ENCODE assay signal across 1 cellular context in the genomic region with DNA sequence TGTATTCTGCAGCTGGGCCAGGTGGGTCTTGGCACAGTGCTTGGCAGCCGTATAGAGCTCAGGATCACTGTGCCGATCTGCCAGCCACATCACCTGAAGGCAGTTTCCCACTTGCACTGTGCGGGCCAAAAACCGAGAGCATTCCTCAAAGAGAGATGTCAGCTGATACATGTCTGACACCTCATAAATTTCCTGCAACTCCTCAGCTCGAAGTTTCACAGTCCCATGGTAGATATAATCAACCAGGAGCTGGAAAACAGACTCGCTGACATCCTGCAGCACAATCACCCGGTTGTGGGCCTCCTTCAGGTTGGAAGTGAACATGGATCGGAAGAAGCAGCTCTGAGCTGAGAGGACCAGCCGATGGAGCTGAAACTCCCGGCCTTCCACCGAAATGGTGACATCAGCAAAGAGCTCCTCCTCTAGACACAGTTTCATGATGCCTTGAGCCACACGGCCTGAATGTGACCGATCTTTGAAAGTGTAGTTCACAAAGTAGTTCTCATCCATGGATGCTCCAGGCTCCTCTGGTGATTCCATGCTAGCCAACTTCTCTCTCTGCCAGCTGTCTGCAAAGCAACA.
TF ChIP-seq lines count a peak whose summit lies in the region.

No MANE protein-coding gene starts in this region.

TF ChIP-seq in K562, 482 proteins besides CTCF, POLR2A, EP300 and RAD21:
- TF ChIP-seq ELF2 (CRISPR knock-in tag; IDR thresholded peaks at IDR 0.05) (no peak), MEIS2 (IDR thresholded peaks at IDR 0.05; ENCODE audit: partially characterized antibody) (peak; percentile 95), ZSCAN32 (CRISPR knock-in tag; IDR thresholded peaks at IDR 0.05) (no peak), ZNF79 (CRISPR knock-in tag; IDR thresholded peaks at IDR 0.05; ENCODE audit: low read depth) (no peak), SRSF7 (optimal IDR thresholded peaks at IDR 0.05; ENCODE audit: low read depth, low read length) (no peak), PHB (CRISPR knock-in tag; IDR thresholded peaks at IDR 0.05) (no peak), ZNF778 (CRISPR knock-in tag; IDR thresholded peaks at IDR 0.05) (no peak), ZNF165 (CRISPR knock-in tag; IDR thresholded peaks at IDR 0.05; ENCODE audit: borderline replicate concordance) (no peak), ZNF175 (CRISPR knock-in tag; IDR thresholded peaks at IDR 0.05; ENCODE audit: low read depth) (no peak), SMARCE1 (IDR thresholded peaks at IDR 0.05) (no peak), ATF1 (CRISPR knock-in tag; IDR thresholded peaks at IDR 0.05) (no peak), ATF1 (tag; IDR thresholded peaks at IDR 0.05) (peak; percentile 18; the same call in 1 of the 2 replicates), CSDE1 (IDR thresholded peaks at IDR 0.05) (no peak), ILK (tag; IDR thresholded peaks at IDR 0.05; ENCODE audit: borderline replicate concordance, low read depth) (no peak), DACH1 (IDR thresholded peaks at IDR 0.05; ENCODE audit: partially characterized antibody) (peak; percentile 28), TBP (optimal IDR thresholded peaks at IDR 0.05; ENCODE audit: low read depth, low read length) (no peak), ZNF324 (CRISPR knock-in tag; IDR thresholded peaks at IDR 0.05) (no peak), SPI1 (IDR thresholded peaks at IDR 0.05; ENCODE audit: borderline replicate concordance, low read depth, low read length) (no peak), GTF2A2 (tag; IDR thresholded peaks at IDR 0.05) (no peak), CBX5 (IDR thresholded peaks at IDR 0.05; ENCODE audit: borderline replicate concordance, low read depth) (no peak), PHF21A (IDR thresholded peaks at IDR 0.05; ENCODE audit: borderline replicate concordance, low read depth) (no peak), SOX6 (IDR thresholded peaks at IDR 0.05) (no peak), ETV5 (CRISPR knock-in tag; IDR thresholded peaks at IDR 0.05; ENCODE audit: low read depth) (0 out of 2 replicates have a peak, but pooled peaks have one; percentile 24), CBFA2T3 (IDR thresholded peaks at IDR 0.05) (no peak), KDM5B (IDR thresholded peaks at IDR 0.05; ENCODE audit: insufficient replicate concordance, low read depth, low read length) (no peak), CHCHD3 (CRISPR knock-in tag; IDR thresholded peaks at IDR 0.05) (no peak), CTBP1 (IDR thresholded peaks at IDR 0.05; ENCODE audit: borderline replicate concordance) (peak; percentile 56)
- TF ChIP-seq, protein P1, sequence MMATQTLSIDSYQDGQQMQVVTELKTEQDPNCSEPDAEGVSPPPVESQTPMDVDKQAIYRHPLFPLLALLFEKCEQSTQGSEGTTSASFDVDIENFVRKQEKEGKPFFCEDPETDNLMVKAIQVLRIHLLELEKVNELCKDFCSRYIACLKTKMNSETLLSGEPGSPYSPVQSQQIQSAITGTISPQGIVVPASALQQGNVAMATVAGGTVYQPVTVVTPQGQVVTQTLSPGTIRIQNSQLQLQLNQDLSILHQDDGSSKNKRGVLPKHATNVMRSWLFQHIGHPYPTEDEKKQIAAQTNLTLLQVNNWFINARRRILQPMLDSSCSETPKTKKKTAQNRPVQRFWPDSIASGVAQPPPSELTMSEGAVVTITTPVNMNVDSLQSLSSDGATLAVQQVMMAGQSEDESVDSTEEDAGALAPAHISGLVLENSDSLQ (IDR thresholded peaks at IDR 0.05), result peak; percentile 76
- TF ChIP-seq, protein P2, sequence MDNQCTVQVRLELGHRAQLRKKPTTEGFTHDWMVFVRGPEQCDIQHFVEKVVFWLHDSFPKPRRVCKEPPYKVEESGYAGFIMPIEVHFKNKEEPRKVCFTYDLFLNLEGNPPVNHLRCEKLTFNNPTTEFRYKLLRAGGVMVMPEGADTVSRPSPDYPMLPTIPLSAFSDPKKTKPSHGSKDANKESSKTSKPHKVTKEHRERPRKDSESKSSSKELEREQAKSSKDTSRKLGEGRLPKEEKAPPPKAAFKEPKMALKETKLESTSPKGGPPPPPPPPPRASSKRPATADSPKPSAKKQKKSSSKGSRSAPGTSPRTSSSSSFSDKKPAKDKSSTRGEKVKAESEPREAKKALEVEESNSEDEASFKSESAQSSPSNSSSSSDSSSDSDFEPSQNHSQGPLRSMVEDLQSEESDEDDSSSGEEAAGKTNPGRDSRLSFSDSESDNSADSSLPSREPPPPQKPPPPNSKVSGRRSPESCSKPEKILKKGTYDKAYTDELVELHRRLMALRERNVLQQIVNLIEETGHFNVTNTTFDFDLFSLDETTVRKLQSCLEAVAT (IDR thresholded peaks at IDR 0.05), result no peak
- TF ChIP-seq, protein P3, sequence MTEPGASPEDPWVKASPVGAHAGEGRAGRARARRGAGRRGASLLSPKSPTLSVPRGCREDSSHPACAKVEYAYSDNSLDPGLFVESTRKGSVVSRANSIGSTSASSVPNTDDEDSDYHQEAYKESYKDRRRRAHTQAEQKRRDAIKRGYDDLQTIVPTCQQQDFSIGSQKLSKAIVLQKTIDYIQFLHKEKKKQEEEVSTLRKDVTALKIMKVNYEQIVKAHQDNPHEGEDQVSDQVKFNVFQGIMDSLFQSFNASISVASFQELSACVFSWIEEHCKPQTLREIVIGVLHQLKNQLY (CRISPR knock-in tag; conservative IDR thresholded peaks at IDR 0.05), result no peak
- TF ChIP-seq, protein P4, sequence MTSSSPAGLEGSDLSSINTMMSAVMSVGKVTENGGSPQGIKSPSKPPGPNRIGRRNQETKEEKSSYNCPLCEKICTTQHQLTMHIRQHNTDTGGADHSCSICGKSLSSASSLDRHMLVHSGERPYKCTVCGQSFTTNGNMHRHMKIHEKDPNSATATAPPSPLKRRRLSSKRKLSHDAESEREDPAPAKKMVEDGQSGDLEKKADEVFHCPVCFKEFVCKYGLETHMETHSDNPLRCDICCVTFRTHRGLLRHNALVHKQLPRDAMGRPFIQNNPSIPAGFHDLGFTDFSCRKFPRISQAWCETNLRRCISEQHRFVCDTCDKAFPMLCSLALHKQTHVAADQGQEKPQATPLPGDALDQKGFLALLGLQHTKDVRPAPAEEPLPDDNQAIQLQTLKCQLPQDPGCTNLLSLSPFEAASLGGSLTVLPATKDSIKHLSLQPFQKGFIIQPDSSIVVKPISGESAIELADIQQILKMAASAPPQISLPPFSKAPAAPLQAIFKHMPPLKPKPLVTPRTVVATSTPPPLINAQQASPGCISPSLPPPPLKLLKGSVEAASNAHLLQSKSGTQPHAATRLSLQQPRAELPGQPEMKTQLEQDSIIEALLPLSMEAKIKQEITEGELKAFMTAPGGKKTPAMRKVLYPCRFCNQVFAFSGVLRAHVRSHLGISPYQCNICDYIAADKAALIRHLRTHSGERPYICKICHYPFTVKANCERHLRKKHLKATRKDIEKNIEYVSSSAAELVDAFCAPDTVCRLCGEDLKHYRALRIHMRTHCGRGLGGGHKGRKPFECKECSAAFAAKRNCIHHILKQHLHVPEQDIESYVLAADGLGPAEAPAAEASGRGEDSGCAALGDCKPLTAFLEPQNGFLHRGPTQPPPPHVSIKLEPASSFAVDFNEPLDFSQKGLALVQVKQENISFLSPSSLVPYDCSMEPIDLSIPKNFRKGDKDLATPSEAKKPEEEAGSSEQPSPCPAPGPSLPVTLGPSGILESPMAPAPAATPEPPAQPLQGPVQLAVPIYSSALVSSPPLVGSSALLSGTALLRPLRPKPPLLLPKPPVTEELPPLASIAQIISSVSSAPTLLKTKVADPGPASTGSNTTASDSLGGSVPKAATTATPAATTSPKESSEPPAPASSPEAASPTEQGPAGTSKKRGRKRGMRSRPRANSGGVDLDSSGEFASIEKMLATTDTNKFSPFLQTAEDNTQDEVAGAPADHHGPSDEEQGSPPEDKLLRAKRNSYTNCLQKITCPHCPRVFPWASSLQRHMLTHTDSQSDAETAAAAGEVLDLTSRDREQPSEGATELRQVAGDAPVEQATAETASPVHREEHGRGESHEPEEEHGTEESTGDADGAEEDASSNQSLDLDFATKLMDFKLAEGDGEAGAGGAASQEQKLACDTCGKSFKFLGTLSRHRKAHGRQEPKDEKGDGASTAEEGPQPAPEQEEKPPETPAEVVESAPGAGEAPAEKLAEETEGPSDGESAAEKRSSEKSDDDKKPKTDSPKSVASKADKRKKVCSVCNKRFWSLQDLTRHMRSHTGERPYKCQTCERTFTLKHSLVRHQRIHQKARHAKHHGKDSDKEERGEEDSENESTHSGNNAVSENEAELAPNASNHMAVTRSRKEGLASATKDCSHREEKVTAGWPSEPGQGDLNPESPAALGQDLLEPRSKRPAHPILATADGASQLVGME (CRISPR knock-in tag; IDR thresholded peaks at IDR 0.05), result no peak
- TF ChIP-seq, protein P5, sequence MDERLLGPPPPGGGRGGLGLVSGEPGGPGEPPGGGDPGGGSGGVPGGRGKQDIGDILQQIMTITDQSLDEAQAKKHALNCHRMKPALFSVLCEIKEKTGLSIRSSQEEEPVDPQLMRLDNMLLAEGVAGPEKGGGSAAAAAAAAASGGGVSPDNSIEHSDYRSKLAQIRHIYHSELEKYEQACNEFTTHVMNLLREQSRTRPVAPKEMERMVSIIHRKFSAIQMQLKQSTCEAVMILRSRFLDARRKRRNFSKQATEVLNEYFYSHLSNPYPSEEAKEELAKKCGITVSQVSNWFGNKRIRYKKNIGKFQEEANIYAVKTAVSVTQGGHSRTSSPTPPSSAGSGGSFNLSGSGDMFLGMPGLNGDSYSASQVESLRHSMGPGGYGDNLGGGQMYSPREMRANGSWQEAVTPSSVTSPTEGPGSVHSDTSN (CRISPR knock-in tag; IDR thresholded peaks at IDR 0.05; ENCODE audit: low read depth), result no peak
- TF ChIP-seq, protein P5 (tag; conservative IDR thresholded peaks at IDR 0.05; ENCODE audit: low read depth), result peak; percentile 93
- TF ChIP-seq, protein P6, sequence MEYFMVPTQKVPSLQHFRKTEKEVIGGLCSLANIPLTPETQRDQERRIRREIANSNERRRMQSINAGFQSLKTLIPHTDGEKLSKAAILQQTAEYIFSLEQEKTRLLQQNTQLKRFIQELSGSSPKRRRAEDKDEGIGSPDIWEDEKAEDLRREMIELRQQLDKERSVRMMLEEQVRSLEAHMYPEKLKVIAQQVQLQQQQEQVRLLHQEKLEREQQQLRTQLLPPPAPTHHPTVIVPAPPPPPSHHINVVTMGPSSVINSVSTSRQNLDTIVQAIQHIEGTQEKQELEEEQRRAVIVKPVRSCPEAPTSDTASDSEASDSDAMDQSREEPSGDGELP (CRISPR knock-in tag; IDR thresholded peaks at IDR 0.05; ENCODE audit: borderline replicate concordance), result peak; percentile 62
- TF ChIP-seq, protein P7, sequence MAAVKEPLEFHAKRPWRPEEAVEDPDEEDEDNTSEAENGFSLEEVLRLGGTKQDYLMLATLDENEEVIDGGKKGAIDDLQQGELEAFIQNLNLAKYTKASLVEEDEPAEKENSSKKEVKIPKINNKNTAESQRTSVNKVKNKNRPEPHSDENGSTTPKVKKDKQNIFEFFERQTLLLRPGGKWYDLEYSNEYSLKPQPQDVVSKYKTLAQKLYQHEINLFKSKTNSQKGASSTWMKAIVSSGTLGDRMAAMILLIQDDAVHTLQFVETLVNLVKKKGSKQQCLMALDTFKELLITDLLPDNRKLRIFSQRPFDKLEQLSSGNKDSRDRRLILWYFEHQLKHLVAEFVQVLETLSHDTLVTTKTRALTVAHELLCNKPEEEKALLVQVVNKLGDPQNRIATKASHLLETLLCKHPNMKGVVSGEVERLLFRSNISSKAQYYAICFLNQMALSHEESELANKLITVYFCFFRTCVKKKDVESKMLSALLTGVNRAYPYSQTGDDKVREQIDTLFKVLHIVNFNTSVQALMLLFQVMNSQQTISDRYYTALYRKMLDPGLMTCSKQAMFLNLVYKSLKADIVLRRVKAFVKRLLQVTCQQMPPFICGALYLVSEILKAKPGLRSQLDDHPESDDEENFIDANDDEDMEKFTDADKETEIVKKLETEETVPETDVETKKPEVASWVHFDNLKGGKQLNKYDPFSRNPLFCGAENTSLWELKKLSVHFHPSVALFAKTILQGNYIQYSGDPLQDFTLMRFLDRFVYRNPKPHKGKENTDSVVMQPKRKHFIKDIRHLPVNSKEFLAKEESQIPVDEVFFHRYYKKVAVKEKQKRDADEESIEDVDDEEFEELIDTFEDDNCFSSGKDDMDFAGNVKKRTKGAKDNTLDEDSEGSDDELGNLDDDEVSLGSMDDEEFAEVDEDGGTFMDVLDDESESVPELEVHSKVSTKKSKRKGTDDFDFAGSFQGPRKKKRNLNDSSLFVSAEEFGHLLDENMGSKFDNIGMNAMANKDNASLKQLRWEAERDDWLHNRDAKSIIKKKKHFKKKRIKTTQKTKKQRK (IDR thresholded peaks at IDR 0.05; ENCODE audit: borderline replicate concordance, low read depth, low read length), result no peak
